10 cellular contexts compared by ENCODE assay signal in the genomic region with DNA sequence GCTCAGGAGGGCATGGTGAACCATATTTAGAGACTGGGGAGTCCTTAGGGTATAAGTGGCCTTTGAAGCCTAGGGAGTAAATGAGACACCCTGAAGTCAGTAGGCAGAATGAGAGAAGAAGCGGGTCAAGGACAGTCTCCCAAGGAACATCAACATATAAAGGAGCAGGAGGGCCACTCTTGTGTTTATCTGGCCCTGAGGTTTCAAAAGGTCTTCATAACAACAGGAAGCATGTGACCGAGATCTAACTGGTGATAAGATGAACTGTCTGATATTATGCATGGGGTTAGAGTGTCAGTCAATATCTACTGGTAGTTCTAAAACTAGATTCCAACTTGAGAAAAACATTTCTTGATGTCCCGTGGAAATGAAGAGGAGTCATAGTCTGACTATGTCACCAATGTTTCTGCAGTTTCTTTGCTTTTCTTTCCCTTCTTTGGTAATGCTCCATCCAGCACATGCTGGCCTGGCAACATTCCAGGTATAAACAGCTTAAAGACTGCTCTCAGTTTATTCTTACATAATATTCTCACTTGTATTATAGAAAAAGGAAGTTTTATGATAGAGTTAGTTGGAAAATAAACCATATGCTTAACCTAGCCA.
A peak's percentile ranks its signal among the peaks of the same experiment; 100 is the strongest.
DNase-seq lines count a peak whose midpoint lies in the region; ATAC-seq and TF ChIP-seq lines count a peak whose summit lies in the region.
"Had no signal": no experiment of that assay in that cellular context is flagged by ENCODE, and none has a peak within 500 bp of the region (broad histone marks: within the 10 kb centered on the region; RNA-seq: fewer than 3 reads in every experiment).

No MANE protein-coding gene starts in this region.

- DNase-seq in ELR (ENCODE audit: low read depth) (peak; percentile 52), MV-4-11 (lab: John Stamatoyannopoulos, UW) (peak; percentile 62), fibroblast of lung (ENCODE audit: low read depth in 2 of 2) (peak; percentile 65 to 80), renal cortical epithelial cell (ENCODE audit: low read depth) (peak; percentile 49), SKM-1 treated with dmso at 0.1 percent for 144 hours (lab: John Stamatoyannopoulos, UW; ENCODE audit: unreplicated experiment) (no peak), omental fat pad (ENCODE audit: low spot score) (no peak), Right ventricle myocardium inferior (ENCODE audit: missing footprints) (no peak)
- DNase-seq: anterior cingulate cortex, MG63, NCI-H510A had no signal

- H3K9me3 ChIP-seq in fibroblast of lung (ENCODE audit: control insufficient read depth, insufficient read depth, low read depth, low read length) = no peaks in the 10 kb centered on the region

- no peak overlapping the region for H3K4me3 ChIP-seq in fibroblast of lung (replicated peaks in 1 of 4; ENCODE audit: control extremely low read depth in 1 of 4, insufficient read depth in 1 of 4, low read depth in 3 of 4, low read length in 4 of 4)
- H3K4me3 ChIP-seq: MG63 had no signal

- no peaks in the 10 kb centered on the region for H4K20me1 ChIP-seq in fibroblast of lung (ENCODE audit: control insufficient read depth, extremely low read depth, insufficient read depth, low read length)

- intact Hi-C loops in Right ventricle myocardium inferior (cut with DNase I) = loop anchor here (5.0 kb wide), 1 partner anchor 78 kb away; the partner anchor contains the start of gene ITPRID2

- ATAC-seq in omental fat pad (ENCODE audit: low FRiP score) (no peak), Right ventricle myocardium inferior (no peak)

- no peak overlapping the region for H3K9ac ChIP-seq in fibroblast of lung (ENCODE audit: insufficient read depth, low read length)

- H3K27me3 ChIP-seq in fibroblast of lung (ENCODE audit: control insufficient read depth, insufficient read depth, low read length) = no peaks in the 10 kb centered on the region
- H3K27me3 ChIP-seq: MG63 had no signal

- no peak overlapping the region for H2AFZ ChIP-seq in fibroblast of lung (ENCODE audit: low read length)

- H3K4me1 ChIP-seq in fibroblast of lung (ENCODE audit: control insufficient read depth, extremely low read depth, insufficient read depth, low read length) = peaks cover 2% of the 10 kb centered on the region

- no peak overlapping the region for H3K4me2 ChIP-seq in fibroblast of lung (ENCODE audit: extremely low read depth, insufficient read depth, low read length)

- H3K27ac ChIP-seq in fibroblast of lung (ENCODE audit: insufficient read depth, low read length) = no peak overlapping the region

- no peaks in the 10 kb centered on the region for H3K36me3 ChIP-seq in fibroblast of lung (ENCODE audit: control insufficient read depth, insufficient read depth, low read length)
- H3K36me3 ChIP-seq: MG63 had no signal

- TF ChIP-seq CTCF in fibroblast of lung (conservative IDR thresholded peaks at IDR 0.05 in 1 of 2, IDR thresholded peaks at IDR 0.05 in 1 of 2; ENCODE audit: low read depth in 1 of 2, low read length in 2 of 2) = no peak
- TF ChIP-seq CTCF in omental fat pad (IDR thresholded peaks at IDR 0.05) = no peak

- no peaks in the 10 kb centered on the region for H3K79me2 ChIP-seq in fibroblast of lung (ENCODE audit: control insufficient read depth, insufficient read depth, low read length)

Comparison
In these comparisons a context has a peak if more than half of its experiments do, and no peak if none do; other contexts are left out.
1. DNase-seq: peak in ELR (single experiment), MV-4-11 (single experiment), fibroblast of lung (2 of 2) and renal cortical epithelial cell (single experiment); none in SKM-1 treated with dmso at 0.1 percent for 144 hours (single experiment), omental fat pad (single experiment) and Right ventricle myocardium inferior (single experiment).